ENCODE assay signal across 8 cellular contexts in the genomic region with DNA sequence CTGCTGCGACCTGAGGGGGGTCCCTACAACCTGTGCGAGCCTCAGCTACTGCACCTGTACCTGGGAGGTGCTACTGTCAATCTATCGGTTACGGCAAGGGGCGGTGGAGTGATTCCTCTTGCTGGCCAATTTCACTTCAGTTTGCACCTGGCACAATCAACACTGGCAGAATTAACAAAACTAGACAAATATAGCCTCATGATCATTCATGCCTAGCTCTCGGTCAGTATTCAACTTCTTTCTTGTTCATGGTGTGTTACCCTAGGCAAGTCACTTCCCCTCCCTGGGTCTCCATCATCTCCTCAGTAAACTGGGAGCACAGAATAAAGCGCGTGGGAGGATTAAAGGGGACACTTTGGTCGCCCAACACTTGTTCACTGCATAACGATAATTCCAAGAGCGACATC. TPM values are rescaled to one million over a fixed set of nuclear protein-coding genes. Genes with fewer than 3 reads are reported as not detected.
A peak's percentile ranks its signal among the peaks of the same experiment; 100 is the strongest.
DNase-seq lines count a peak whose midpoint lies in the region; ATAC-seq, FAIRE-seq and TF ChIP-seq lines count a peak whose summit lies in the region.

No MANE protein-coding gene starts in this region.

- 8 to 13% (median 10%) methylated on average over 11 of the region's 11 CpGs for WGBS in ovary, 3 donors

- H3K36me3 ChIP-seq in endocrine pancreas (ENCODE audit: control insufficient read depth, insufficient read depth, low read length) (no peaks in the 10 kb centered on the region), ovary (no peaks in the 10 kb centered on the region)

- no peak overlapping the region for H3K27ac ChIP-seq in ovary

- no peak for ATAC-seq in HG03280 (IDR thresholded peaks at IDR 0.05; ENCODE audit: unreplicated experiment)

- H3K4me1 ChIP-seq in endocrine pancreas (ENCODE audit: control insufficient read depth, insufficient read depth, low read length) (no peaks in the 10 kb centered on the region), ovary (ENCODE audit: insufficient read depth) (peaks cover 9% of the 10 kb centered on the region)

- H3K27me3 ChIP-seq in endocrine pancreas (ENCODE audit: control insufficient read depth, insufficient read depth, low read length) (no peaks in the 10 kb centered on the region), ovary (no peaks in the 10 kb centered on the region)

- H3K9me3 ChIP-seq in endocrine pancreas (ENCODE audit: control insufficient read depth, low read length) (no peaks in the 10 kb centered on the region), ovary (no peaks in the 10 kb centered on the region)

- TF ChIP-seq CTCF in ovary (IDR thresholded peaks at IDR 0.05) = no peak

- H3K9ac ChIP-seq in endocrine pancreas (ENCODE audit: control insufficient read depth, insufficient read depth, low read length) = peak overlapping the region; percentile 88

- intact Hi-C loops in ovary (cut with DNase I) = loop anchor here in 2 of 4 donors (10.0 kb wide), 2 partner anchors 60 to 210 kb away; a partner anchor contains a TSS

- DNase-seq in GM19239 (ENCODE audit: insufficient read length, low spot score) = no peak
- DNase-seq in NCI-H774 (lab: John Stamatoyannopoulos, UW) = peak; percentile 41
- DNase-seq in ovary = no peak
- no peak for DNase-seq in T-helper 9 cell
- no peak for DNase-seq in LoVo (ENCODE audit: low spot score)
- DNase-seq in NOMO-1 treated with dmso at 0.1 percent for 144 hours (lab: John Stamatoyannopoulos, UW; ENCODE audit: unreplicated experiment) = no peak

- peak; percentile 64 for FAIRE-seq in GM19239 (lab: Jason Lieb, UNC)

- peak overlapping the region; percentile 81 for H3K4me3 ChIP-seq in endocrine pancreas (ENCODE audit: control insufficient read depth, insufficient read depth, low read length)
- H3K4me3 ChIP-seq in ovary = peak overlapping the region; percentile 57

- TF ChIP-seq POLR2A in ovary (IDR thresholded peaks at IDR 0.05) = no peak

- TF ChIP-seq EP300 in ovary (IDR thresholded peaks at IDR 0.05) = no peak

RNA-seq across cellular contexts. Expression of a gene that starts 0.6 kb away (rescaled TPM):
- total RNA-seq in ovary = 1 to 10 TPM; 4.3 to 7.0 (median 5.5) TPM
- polyA plus RNA-seq in ovary = 1 to 10 TPM; 4.1 to 7.2 TPM

RNA-seq across cellular contexts. Expression of a gene that starts 0.9 kb away (rescaled TPM):
- 10 to 100 TPM; 17.9 to 56.3 (median 38.4) TPM for total RNA-seq in ovary
- polyA plus RNA-seq in ovary = 10 to 100 TPM; 25.1 to 34.1 TPM

RNA-seq across cellular contexts. Expression of a gene that starts 48.0 kb away (rescaled TPM):
- total RNA-seq in ovary = 10 to 100 TPM in 1 of 7 donors, 1 to 10 TPM in 6; 5.1 to 13.0 (median 7.9) TPM
- polyA plus RNA-seq in ovary = 10 to 100 TPM in 1 of 2 donors, 1 to 10 TPM in 1; 2.4 to 11.4 TPM
